In genomic region chr19:14781713-14782536, GRCh38 we compare ENCODE assay signal across 19 cellular contexts. TPM values are rescaled to one million over a fixed set of nuclear protein-coding genes. Genes with fewer than 3 reads are reported as not detected.
"Had no signal": no experiment of that assay in that cellular context is flagged by ENCODE, and none has a peak within 500 bp of the region (broad histone marks: within the 10 kb centered on the region; RNA-seq: fewer than 3 reads in every experiment).

No MANE protein-coding gene starts in this region.

RNA-seq across cellular contexts. Expression of gene ADGRE2, which starts 3.6 kb away (rescaled TPM):
- total RNA-seq: naive thymus-derived CD8-positive, alpha-beta T cell; neural crest cell; osteocyte; pulmonary artery endothelial cell had no signal
- polyA plus RNA-seq: naive thymus-derived CD8-positive, alpha-beta T cell had no signal

RNA-seq across cellular contexts. Expression of gene OR7A5, which starts 53.1 kb away (rescaled TPM):
- total RNA-seq: naive thymus-derived CD8-positive, alpha-beta T cell; natural killer cell treated with Interleukin-12 subunit alpha and Interleukin-12 subunit beta and Interleukin-15 and Interleukin-18, amount 100 ng/mL, for 72 hours; neural crest cell; omental fat pad; osteocyte; pancreas; posterior vena cava; pulmonary artery endothelial cell; right atrium auricular region; smooth muscle cell; spleen; stomach; subcutaneous adipose tissue; temporal lobe; thoracic aorta; thyroid gland; upper lobe of left lung; urinary bladder; uterus had no signal
- polyA plus RNA-seq: naive thymus-derived CD8-positive, alpha-beta T cell; pancreas; smooth muscle cell; spleen; stomach; urinary bladder had no signal

RNA-seq across cellular contexts. Expression of gene OR7C1, which starts 53.1 kb away (rescaled TPM):
- total RNA-seq: naive thymus-derived CD8-positive, alpha-beta T cell; natural killer cell treated with Interleukin-12 subunit alpha and Interleukin-12 subunit beta and Interleukin-15 and Interleukin-18, amount 100 ng/mL, for 72 hours; neural crest cell; omental fat pad; osteocyte; posterior vena cava; pulmonary artery endothelial cell; right atrium auricular region; smooth muscle cell; spleen; stomach; subcutaneous adipose tissue; temporal lobe; thoracic aorta; upper lobe of left lung; urinary bladder; uterus had no signal
- polyA plus RNA-seq: naive thymus-derived CD8-positive, alpha-beta T cell; pancreas; smooth muscle cell; stomach had no signal
